ENCODE assay signal across 1 cellular context in genomic region chr5:72503888-72504491, GRCh38.
TF ChIP-seq lines count a peak whose summit lies in the region.

No MANE protein-coding gene starts in this region.

TF ChIP-seq in K562, 482 proteins besides CTCF, POLR2A, EP300 and RAD21 (continued from another document):
- TF ChIP-seq, protein P1, sequence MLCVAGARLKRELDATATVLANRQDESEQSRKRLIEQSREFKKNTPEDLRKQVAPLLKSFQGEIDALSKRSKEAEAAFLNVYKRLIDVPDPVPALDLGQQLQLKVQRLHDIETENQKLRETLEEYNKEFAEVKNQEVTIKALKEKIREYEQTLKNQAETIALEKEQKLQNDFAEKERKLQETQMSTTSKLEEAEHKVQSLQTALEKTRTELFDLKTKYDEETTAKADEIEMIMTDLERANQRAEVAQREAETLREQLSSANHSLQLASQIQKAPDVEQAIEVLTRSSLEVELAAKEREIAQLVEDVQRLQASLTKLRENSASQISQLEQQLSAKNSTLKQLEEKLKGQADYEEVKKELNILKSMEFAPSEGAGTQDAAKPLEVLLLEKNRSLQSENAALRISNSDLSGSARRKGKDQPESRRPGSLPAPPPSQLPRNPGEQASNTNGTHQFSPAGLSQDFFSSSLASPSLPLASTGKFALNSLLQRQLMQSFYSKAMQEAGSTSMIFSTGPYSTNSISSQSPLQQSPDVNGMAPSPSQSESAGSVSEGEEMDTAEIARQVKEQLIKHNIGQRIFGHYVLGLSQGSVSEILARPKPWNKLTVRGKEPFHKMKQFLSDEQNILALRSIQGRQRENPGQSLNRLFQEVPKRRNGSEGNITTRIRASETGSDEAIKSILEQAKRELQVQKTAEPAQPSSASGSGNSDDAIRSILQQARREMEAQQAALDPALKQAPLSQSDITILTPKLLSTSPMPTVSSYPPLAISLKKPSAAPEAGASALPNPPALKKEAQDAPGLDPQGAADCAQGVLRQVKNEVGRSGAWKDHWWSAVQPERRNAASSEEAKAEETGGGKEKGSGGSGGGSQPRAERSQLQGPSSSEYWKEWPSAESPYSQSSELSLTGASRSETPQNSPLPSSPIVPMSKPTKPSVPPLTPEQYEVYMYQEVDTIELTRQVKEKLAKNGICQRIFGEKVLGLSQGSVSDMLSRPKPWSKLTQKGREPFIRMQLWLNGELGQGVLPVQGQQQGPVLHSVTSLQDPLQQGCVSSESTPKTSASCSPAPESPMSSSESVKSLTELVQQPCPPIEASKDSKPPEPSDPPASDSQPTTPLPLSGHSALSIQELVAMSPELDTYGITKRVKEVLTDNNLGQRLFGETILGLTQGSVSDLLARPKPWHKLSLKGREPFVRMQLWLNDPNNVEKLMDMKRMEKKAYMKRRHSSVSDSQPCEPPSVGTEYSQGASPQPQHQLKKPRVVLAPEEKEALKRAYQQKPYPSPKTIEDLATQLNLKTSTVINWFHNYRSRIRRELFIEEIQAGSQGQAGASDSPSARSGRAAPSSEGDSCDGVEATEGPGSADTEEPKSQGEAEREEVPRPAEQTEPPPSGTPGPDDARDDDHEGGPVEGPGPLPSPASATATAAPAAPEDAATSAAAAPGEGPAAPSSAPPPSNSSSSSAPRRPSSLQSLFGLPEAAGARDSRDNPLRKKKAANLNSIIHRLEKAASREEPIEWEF (CRISPR knock-in tag; IDR thresholded peaks at IDR 0.05), result no peak
- TF ChIP-seq, protein P2, sequence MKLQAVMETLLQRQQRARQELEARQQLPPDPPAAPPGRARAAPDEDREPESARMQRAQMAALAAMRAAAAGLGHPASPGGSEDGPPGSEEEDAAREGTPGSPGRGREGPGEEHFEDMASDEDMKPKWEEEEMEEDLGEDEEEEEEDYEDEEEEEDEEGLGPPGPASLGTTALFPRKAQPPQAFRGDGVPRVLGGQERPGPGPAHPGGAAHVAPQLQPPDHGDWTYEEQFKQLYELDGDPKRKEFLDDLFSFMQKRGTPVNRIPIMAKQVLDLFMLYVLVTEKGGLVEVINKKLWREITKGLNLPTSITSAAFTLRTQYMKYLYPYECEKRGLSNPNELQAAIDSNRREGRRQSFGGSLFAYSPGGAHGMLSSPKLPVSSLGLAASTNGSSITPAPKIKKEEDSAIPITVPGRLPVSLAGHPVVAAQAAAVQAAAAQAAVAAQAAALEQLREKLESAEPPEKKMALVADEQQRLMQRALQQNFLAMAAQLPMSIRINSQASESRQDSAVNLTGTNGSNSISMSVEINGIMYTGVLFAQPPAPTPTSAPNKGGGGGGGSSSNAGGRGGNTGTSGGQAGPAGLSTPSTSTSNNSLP (IDR thresholded peaks at IDR 0.05; ENCODE audit: borderline replicate concordance, low read depth, low read length), result no peak
- peak; percentile 71 for TF ChIP-seq DPF2 (IDR thresholded peaks at IDR 0.05)
- TF ChIP-seq, protein P3, sequence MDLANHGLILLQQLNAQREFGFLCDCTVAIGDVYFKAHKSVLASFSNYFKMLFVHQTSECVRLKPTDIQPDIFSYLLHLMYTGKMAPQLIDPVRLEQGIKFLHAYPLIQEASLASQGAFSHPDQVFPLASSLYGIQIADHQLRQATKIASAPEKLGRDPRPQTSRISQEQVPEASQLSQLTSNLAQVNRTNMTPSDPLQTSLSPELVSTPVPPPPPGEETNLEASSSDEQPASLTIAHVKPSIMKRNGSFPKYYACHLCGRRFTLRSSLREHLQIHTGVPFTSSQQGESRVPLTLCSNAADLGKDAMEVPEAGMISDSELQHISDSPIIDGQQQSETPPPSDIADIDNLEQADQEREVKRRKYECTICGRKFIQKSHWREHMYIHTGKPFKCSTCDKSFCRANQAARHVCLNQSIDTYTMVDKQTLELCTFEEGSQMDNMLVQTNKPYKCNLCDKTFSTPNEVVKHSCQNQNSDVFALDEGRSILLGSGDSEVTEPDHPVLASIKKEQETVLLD (IDR thresholded peaks at IDR 0.05), result no peak
- no peak for TF ChIP-seq MITF (IDR thresholded peaks at IDR 0.05)
- no peak for TF ChIP-seq HNRNPLL (IDR thresholded peaks at IDR 0.05; ENCODE audit: low read depth, low read length, poor library complexity, severe bottlenecking)
- no peak for TF ChIP-seq MCM5 (IDR thresholded peaks at IDR 0.05; ENCODE audit: low read depth)
- no peak for TF ChIP-seq PRMT5 (CRISPR knock-in tag; IDR thresholded peaks at IDR 0.05)
- no peak for TF ChIP-seq NCOR1 (IDR thresholded peaks at IDR 0.05)
- no peak for TF ChIP-seq RFX7 (CRISPR knock-in tag; IDR thresholded peaks at IDR 0.05)
- TF ChIP-seq SNRNP70 (optimal IDR thresholded peaks at IDR 0.05; ENCODE audit: low read depth, low read length), result no peak
- TF ChIP-seq PHTF2 (CRISPR knock-in tag; IDR thresholded peaks at IDR 0.05), result no peak
